Comparison of ENCODE assay signal across 11 cellular contexts in genomic region chr12:132275110-132275531, GRCh38. TPM values are rescaled to one million over a fixed set of nuclear protein-coding genes. Genes with fewer than 3 reads are reported as not detected.
DNase-seq lines count a peak whose midpoint lies in the region; ATAC-seq and TF ChIP-seq lines count a peak whose summit lies in the region.
"Had no signal": no experiment of that assay in that cellular context is flagged by ENCODE, and none has a peak within 500 bp of the region (broad histone marks: within the 10 kb centered on the region; RNA-seq: fewer than 3 reads in every experiment).

No MANE protein-coding gene starts in this region.

- no peaks in the 10 kb centered on the region for H3K4me1 Mint-ChIP-seq in CD4-positive, alpha-beta memory T cell

- CTCF ChIA-PET in CD4-positive, alpha-beta memory T cell (lab: Charles Lee; ENCODE audit: partially characterized antibody): interaction anchor here (1.9 kb wide), 1 partner anchor 122 kb away, joined by 5 read pairs; no protein-coding TSS in a partner anchor

- intact Hi-C loops in right cardiac atrium (cut with DNase I): no loop called here
- intact Hi-C loops in tibial artery (cut with DNase I; ENCODE audit: low total_unique reads): no loop called here
- intact Hi-C loops in CD4-positive, alpha-beta memory T cell (cut with micrococcal nuclease): no loop called here

- H3K4me1 ChIP-seq in right cardiac atrium (ENCODE audit: control insufficient read depth, insufficient read depth, low read length) (no peaks in the 10 kb centered on the region), tibial artery (peaks cover 0 to 3% (median 0%) of the 10 kb centered on the region in 4 donors)
- no peaks in the 10 kb centered on the region for H3K4me1 ChIP-seq in CD4-positive, alpha-beta memory T cell (ENCODE audit: insufficient read depth, low read length)

- no peaks in the 10 kb centered on the region for H3K9me3 Mint-ChIP-seq in CD4-positive, alpha-beta memory T cell

- ATAC-seq in right cardiac atrium: no peak
- ATAC-seq in stimulated activated naive CD8-positive, alpha-beta T cell treated with anti-CD3 and anti-CD28 coated beads, Interleukin-15, Interleukin-2, amounts not matched to agents 100 U/mL and 50 U/mL, for 24 hours: no peak

- WGBS in right cardiac atrium: 50% methylated on average over 13 of the region's 13 CpGs

- no peaks in the 10 kb centered on the region for H3K36me3 ChIP-seq in tibial artery
- H3K36me3 ChIP-seq in CD4-positive, alpha-beta memory T cell (ENCODE audit: insufficient read depth, low read length): no peaks in the 10 kb centered on the region

- H3K36me3 Mint-ChIP-seq in CD4-positive, alpha-beta memory T cell: no peaks in the 10 kb centered on the region

- no peak for TF ChIP-seq CTCF in tibial artery (IDR thresholded peaks at IDR 0.05)

- no peaks in the 10 kb centered on the region for H3K9me3 ChIP-seq in right cardiac atrium (ENCODE audit: control insufficient read depth, low read length)
- no peaks in the 10 kb centered on the region for H3K9me3 ChIP-seq in tibial artery
- no peaks in the 10 kb centered on the region for H3K9me3 ChIP-seq in CD4-positive, alpha-beta memory T cell (ENCODE audit: control insufficient read depth in 1 of 2, low read length in 2 of 2)

- peak overlapping the region in 1 of 8 donors; percentile 53 for H3K4me3 Mint-ChIP-seq in CD4-positive, alpha-beta memory T cell

- H3K27ac ChIP-seq in right cardiac atrium (ENCODE audit: low read length) (no peak overlapping the region), tibial artery (no peak overlapping the region)
- H3K27ac ChIP-seq in CD4-positive, alpha-beta memory T cell (ENCODE audit: low read depth, low read length): no peak overlapping the region

- DNase-seq in 8988T (peak; percentile 77), HCEC 1CT (peak; percentile 76), RPMI7951 (ENCODE audit: low read depth) (peak; percentile 42), right cardiac atrium (peak in 2 of 3 donors; percentile 41 to 46), tibial artery (no peak), KG1 (lab: John Stamatoyannopoulos, UW) (no peak)
- DNase-seq in stimulated activated naive CD8-positive, alpha-beta T cell treated with anti-CD3 and anti-CD28 coated beads, Interleukin-15, Interleukin-2, amounts not matched to agents 100 U/mL and 50 U/mL, for 24 hours: no peak
- DNase-seq in CD4-positive, alpha-beta memory T cell: no peak
- DNase-seq: mesenchymal stem cell; stimulated activated CD8-positive, alpha-beta memory T cell treated with anti-CD3 and anti-CD28 coated beads, Interleukin-4, amount 100 ng/mL, for 48 hours had no signal

- H3K27me3 ChIP-seq in right cardiac atrium (ENCODE audit: control insufficient read depth, insufficient read depth) (no peaks in the 10 kb centered on the region), tibial artery (peaks cover 0 to 89% of the 10 kb centered on the region in 2 donors)
- H3K27me3 ChIP-seq in CD4-positive, alpha-beta memory T cell (ENCODE audit: insufficient read depth, low read length): no peaks in the 10 kb centered on the region

- H3K4me3 ChIP-seq in right cardiac atrium (ENCODE audit: low read length): no peak overlapping the region
- H3K4me3 ChIP-seq in tibial artery: no peak overlapping the region
- no peak overlapping the region for H3K4me3 ChIP-seq in CD4-positive, alpha-beta memory T cell (ENCODE audit: low read length in 2 of 2)

- POLR2A ChIA-PET in CD4-positive, alpha-beta memory T cell (lab: Charles Lee; ENCODE audit: partially characterized antibody): interaction anchor here (1.2 kb wide), 1 partner anchor 10 kb away, joined by 3 read pairs; no protein-coding TSS in a partner anchor

- H3K27ac Mint-ChIP-seq in CD4-positive, alpha-beta memory T cell: no peak overlapping the region

- H3K27me3 Mint-ChIP-seq in CD4-positive, alpha-beta memory T cell: peaks cover 14% of the 10 kb centered on the region in 2 donors

RNA-seq across cellular contexts. Expression of gene GALNT9, which starts 54.3 kb away (rescaled TPM):
- not detected in 2 replicates for total RNA-seq in RPMI7951 (2014; rRNA removed; shearing (Covaris generic))
- under 1 TPM in 2 of 4 donors, not detected in 2; 0.14 to 0.21 TPM for total RNA-seq in right cardiac atrium
- 0.05 TPM for polyA plus RNA-seq in right cardiac atrium
- total RNA-seq in CD4-positive, alpha-beta memory T cell: not detected
- under 1 TPM in 1 of 2 donors, not detected in 1; 0.61 TPM for polyA plus RNA-seq in CD4-positive, alpha-beta memory T cell
- polyA plus RNA-seq: aorta had no signal

Comparison
In these comparisons a context has a peak if more than half of its experiments do, and no peak if none do; other contexts are left out.
1. DNase-seq: peak in 8988T (single experiment), HCEC 1CT (single experiment), RPMI7951 (single experiment) and right cardiac atrium (2 of 3); none in tibial artery (0 of 2), stimulated activated naive CD8-positive, alpha-beta T cell treated with anti-CD3 and anti-CD28 coated beads, Interleukin-15, Interleukin-2, amounts not matched to agents 100 U/mL and 50 U/mL, for 24 hours (single experiment), CD4-positive, alpha-beta memory T cell (0 of 5) and KG1 (single experiment).